Comparison of ENCODE assay signal across 8 cellular contexts in genomic region chr19:13784731-13785452, GRCh38. TPM values are rescaled to one million over a fixed set of nuclear protein-coding genes. Genes with fewer than 3 reads are reported as not detected.
DNase-seq lines count a peak whose midpoint lies in the region; ATAC-seq and TF ChIP-seq lines count a peak whose summit lies in the region.

No MANE protein-coding gene starts in this region.

- H3K27me3 Mint-ChIP-seq in naive thymus-derived CD8-positive, alpha-beta T cell = no peaks in the 10 kb centered on the region

- H3K27ac Mint-ChIP-seq in naive thymus-derived CD8-positive, alpha-beta T cell = peak overlapping the region; percentile 71 to 92 (median 85)

- no peak for TF ChIP-seq POLR2A in erythroblast (IDR thresholded peaks at IDR 0.05; ENCODE audit: low read length)

- H3K4me1 Mint-ChIP-seq in naive thymus-derived CD8-positive, alpha-beta T cell = peaks cover 13 to 43% (median 33%) of the 10 kb centered on the region in 4 donors

- peak; percentile 16 for DNase-seq in NCI-H345 (lab: John Stamatoyannopoulos, UW)
- no peak for DNase-seq in NCI-H345 treated with DMSO at 0.1 percent for 48 hours (lab: John Stamatoyannopoulos, UW; ENCODE audit: unreplicated experiment)
- DNase-seq in NOMO-1 treated with DMSO at 0.1 percent for 48 hours (lab: John Stamatoyannopoulos, UW; ENCODE audit: unreplicated experiment) = peak; percentile 46
- DNase-seq in activated T-cell treated with anti-CD3 and anti-CD28 coated beads for 24 hours (ENCODE audit: low read depth) = peak; percentile 55
- DNase-seq in erythroblast (lab: John Stamatoyannopoulos, UW) = peak; percentile 73 to 83
- peak; percentile 50 to 84 (median 68) for DNase-seq in naive thymus-derived CD8-positive, alpha-beta T cell
- peak; percentile 29 to 73 (median 62) for DNase-seq in stimulated activated naive CD4-positive, alpha-beta T cell (lab: John Stamatoyannopoulos, UW)

- POLR2A ChIA-PET in naive thymus-derived CD8-positive, alpha-beta T cell (lab: Charles Lee) = interaction anchor here (0.6 to 10.5 kb wide), 11 partner anchors 8 to 629 kb away, joined by 3 to 110 read pairs (median 3); partner anchors contain the start of genes C19orf53 and ZSWIM4

- ATAC-seq in naive thymus-derived CD8-positive, alpha-beta T cell = peak; percentile 65 to 75
- no peak for ATAC-seq in HG03159 (IDR thresholded peaks at IDR 0.05; ENCODE audit: unreplicated experiment)

- no peaks in the 10 kb centered on the region for H3K9me3 Mint-ChIP-seq in naive thymus-derived CD8-positive, alpha-beta T cell

- peak overlapping the region; percentile 43 to 79 (median 69) for H3K4me3 Mint-ChIP-seq in naive thymus-derived CD8-positive, alpha-beta T cell

- peaks cover 0 to 2% (median 0%) of the 10 kb centered on the region in 3 donors for H3K36me3 Mint-ChIP-seq in naive thymus-derived CD8-positive, alpha-beta T cell

RNA-seq across cellular contexts. Expression of gene ZSWIM4, which starts 10.4 kb away (rescaled TPM):
- total RNA-seq in naive thymus-derived CD8-positive, alpha-beta T cell = 1 to 10 TPM; 7.8 to 8.1 TPM
- polyA plus RNA-seq in naive thymus-derived CD8-positive, alpha-beta T cell = 1 to 10 TPM in 2 of 3 donors, under 1 TPM in 1; 0.30 to 1.5 (median 1.1) TPM

RNA-seq across cellular contexts. Expression of gene C19orf53, which starts 10.6 kb away (rescaled TPM):
- 10 to 100 TPM; 74.1 to 80.0 TPM for total RNA-seq in naive thymus-derived CD8-positive, alpha-beta T cell
- polyA plus RNA-seq in naive thymus-derived CD8-positive, alpha-beta T cell = 100 to 1,000 TPM; 248 to 324 (median 278) TPM

RNA-seq across cellular contexts. Expression of gene MRI1, which starts 20.6 kb away (rescaled TPM):
- total RNA-seq in naive thymus-derived CD8-positive, alpha-beta T cell = 10 to 100 TPM; 83.3 to 85.1 TPM
- polyA plus RNA-seq in naive thymus-derived CD8-positive, alpha-beta T cell = 10 to 100 TPM in 2 of 3 donors, 1 to 10 TPM in 1; 6.4 to 15.5 (median 11.6) TPM
